Comparison of ENCODE assay signal across 25 cellular contexts in genomic region chr3:47630810-47631209, GRCh38. TPM values are rescaled to one million over a fixed set of nuclear protein-coding genes. Genes with fewer than 3 reads are reported as not detected.
DNase-seq lines count a peak whose midpoint lies in the region; ATAC-seq, FAIRE-seq and TF ChIP-seq lines count a peak whose summit lies in the region.
"Had no signal": no experiment of that assay in that cellular context is flagged by ENCODE, and none has a peak within 500 bp of the region (broad histone marks: within the 10 kb centered on the region; RNA-seq: fewer than 3 reads in every experiment).

No MANE protein-coding gene starts in this region.

- no peaks in the 10 kb centered on the region for H3K9me1 ChIP-seq in K562 (ENCODE audit: control insufficient read depth, insufficient read depth, low read length)

- H3K79me2 ChIP-seq in K562 (ENCODE audit: control insufficient read depth, insufficient read depth, low read length): no peaks in the 10 kb centered on the region

- no peak overlapping the region for H3K27ac ChIP-seq in K562 (ENCODE audit: extremely low read depth, low read depth, low read length)
- H3K27ac ChIP-seq: A549, Peyer's patch had no signal

- no peak for TF ChIP-seq EP300 in K562 (IDR thresholded peaks at IDR 0.05; ENCODE audit: low read length)

- peaks cover 3% of the 10 kb centered on the region for H3K4me1 Mint-ChIP-seq in activated naive CD8-positive, alpha-beta T cell (ENCODE audit: low read depth)
- peaks cover 9% of the 10 kb centered on the region for H3K4me1 Mint-ChIP-seq in activated naive CD8-positive, alpha-beta T cell treated with anti-CD3 and anti-CD28 coated beads for 36 hours
- H3K4me1 Mint-ChIP-seq in WTC11: no peaks in the 10 kb centered on the region

- no peak for TF ChIP-seq RAD21 in K562 (CRISPR knock-in tag; conservative IDR thresholded peaks at IDR 0.05 in 1 of 2, IDR thresholded peaks at IDR 0.05 in 1 of 2)

- no peak overlapping the region for H2AFZ ChIP-seq in K562 (ENCODE audit: low read depth, low read length)

- no peaks in the 10 kb centered on the region for H3K4me1 ChIP-seq in K562 (replicated peaks in 1 of 2; ENCODE audit: control insufficient read depth in 2 of 2, insufficient read depth in 2 of 2, low read length in 2 of 2)
- H3K4me1 ChIP-seq: A549, Caco-2, HAP-1, Peyer's patch had no signal

- H3K27me3 Mint-ChIP-seq in activated naive CD8-positive, alpha-beta T cell: no peaks in the 10 kb centered on the region
- no peaks in the 10 kb centered on the region for H3K27me3 Mint-ChIP-seq in activated naive CD8-positive, alpha-beta T cell treated with anti-CD3 and anti-CD28 coated beads for 36 hours
- no peaks in the 10 kb centered on the region for H3K27me3 Mint-ChIP-seq in WTC11 (ENCODE audit: low read depth)

- H3K27ac Mint-ChIP-seq in activated naive CD8-positive, alpha-beta T cell: peak overlapping the region; percentile 67
- no peak overlapping the region for H3K27ac Mint-ChIP-seq in activated naive CD8-positive, alpha-beta T cell treated with anti-CD3 and anti-CD28 coated beads for 36 hours
- peak overlapping the region; percentile 81; the same call in 1 of the 2 replicates for H3K27ac Mint-ChIP-seq in WTC11
- H3K27ac Mint-ChIP-seq: CD8-positive, alpha-beta T cell had no signal

- ATAC-seq in WTC11 (no peak), K562 (no peak), GM19324 (IDR thresholded peaks at IDR 0.05; ENCODE audit: low FRiP score, unreplicated experiment) (no peak), GM18502 (IDR thresholded peaks at IDR 0.05; ENCODE audit: poor library complexity, unreplicated experiment) (no peak)
- ATAC-seq: A549; CD8-positive, alpha-beta T cell had no signal

- H3K36me3 ChIP-seq in K562 (ENCODE audit: control insufficient read depth, insufficient read depth, low read length): peaks cover 92% of the 10 kb centered on the region

- H3K9me3 Mint-ChIP-seq in activated naive CD8-positive, alpha-beta T cell (ENCODE audit: low read depth): no peaks in the 10 kb centered on the region
- H3K9me3 Mint-ChIP-seq in activated naive CD8-positive, alpha-beta T cell treated with anti-CD3 and anti-CD28 coated beads for 36 hours: no peaks in the 10 kb centered on the region
- no peaks in the 10 kb centered on the region for H3K9me3 Mint-ChIP-seq in WTC11
- H3K9me3 Mint-ChIP-seq: CD8-positive, alpha-beta T cell had no signal

- no peak for TF ChIP-seq POLR2A in K562 (conservative IDR thresholded peaks at IDR 0.05)

- peaks cover 12% of the 10 kb centered on the region for H3K36me3 Mint-ChIP-seq in activated naive CD8-positive, alpha-beta T cell
- H3K36me3 Mint-ChIP-seq in activated naive CD8-positive, alpha-beta T cell treated with anti-CD3 and anti-CD28 coated beads for 36 hours: peaks cover 34% of the 10 kb centered on the region
- peaks cover 78% of the 10 kb centered on the region for H3K36me3 Mint-ChIP-seq in WTC11

- POLR2A ChIA-PET in WTC11 (lab: Charles Lee) (no interaction called here), K562 (lab: Yijun Ruan, JAX) (interaction anchor here (0.6 to 1.4 kb wide), 4 partner anchors 10 to 18 kb away, joined by 3 to 4 read pairs (median 4); no protein-coding TSS in a partner anchor)

- no peak overlapping the region for H3K4me3 Mint-ChIP-seq in activated naive CD8-positive, alpha-beta T cell
- no peak overlapping the region for H3K4me3 Mint-ChIP-seq in activated naive CD8-positive, alpha-beta T cell treated with anti-CD3 and anti-CD28 coated beads for 36 hours
- no peak overlapping the region for H3K4me3 Mint-ChIP-seq in WTC11
- H3K4me3 Mint-ChIP-seq: CD8-positive, alpha-beta T cell had no signal

- in situ Hi-C loops in K562 (cut with MboI): no loop called here

- H4K20me1 ChIP-seq in K562 (replicated peaks; ENCODE audit: control insufficient read depth, insufficient read depth, low read length): no peaks in the 10 kb centered on the region

- no TSS peak for BruUV-seq in K562 (replicated peaks; lab: Mats Ljungman, UMichigan)

- no peak overlapping the region for H3K4me3 ChIP-seq in K562
- H3K4me3 ChIP-seq: A549, HAP-1, MG63, Peyer's patch, SK-N-MC had no signal

- H3K27me3 ChIP-seq in K562 (ENCODE audit: control insufficient read depth in 2 of 2, insufficient read depth in 2 of 2, low read length in 2 of 2): no peaks in the 10 kb centered on the region
- H3K27me3 ChIP-seq: MG63, Peyer's patch had no signal

- CTCF ChIA-PET in WTC11 (lab: Charles Lee): no interaction called here
- CTCF ChIA-PET in K562 (lab: Yijun Ruan, JAX; ENCODE audit: low intra/inter-chr PET ratio): no interaction called here

- no peak for DNase-seq in activated naive CD8-positive, alpha-beta T cell treated with anti-CD3 and anti-CD28 coated beads for 36 hours
- DNase-seq in WTC11 (ENCODE audit: low spot score) (no peak), K562 (ENCODE audit: extremely low read depth in 1 of 4, low spot score in 3 of 4) (no peak), NCI-H2029 treated with DMSO at 0.1 percent for 48 hours (lab: John Stamatoyannopoulos, UW) (no peak)
- DNase-seq: C1 segment of cervical spinal cord; Caco-2; CD8-positive, alpha-beta T cell; GOT3; KG1; MG63; NCI-H1105 treated with DMSO at 0.1 percent for 48 hours; NCI-H146; NCI-H1930; NCI-H2227 treated with DMSO at 0.1 percent for 48 hours; NCI-H526 treated with DMSO at 0.1 percent for 48 hours; Peyer's patch; SHP77 treated with DMSO at 0.1 percent for 48 hours had no signal

- H3K4me2 ChIP-seq in K562 (ENCODE audit: insufficient read depth, low read length): no peak overlapping the region
- H3K4me2 ChIP-seq: A549 had no signal

- no peaks in the 10 kb centered on the region for H3K9me3 ChIP-seq in K562 (replicated peaks; ENCODE audit: control insufficient read depth, insufficient read depth, low read depth, low read length)
- H3K9me3 ChIP-seq: A549, Caco-2, HAP-1, MG63, Peyer's patch had no signal

- H3K9ac ChIP-seq in K562 (ENCODE audit: insufficient read depth in 1 of 2, low read depth in 2 of 2, low read length in 2 of 2): no peak overlapping the region

- TF ChIP-seq CTCF in WTC11 (IDR thresholded peaks at IDR 0.05) (no peak), K562 (IDR thresholded peaks at IDR 0.05 in 2 of 3, conservative IDR thresholded peaks at IDR 0.05 in 1 of 3; ENCODE audit: insufficient read depth in 2 of 3, low read depth in 1 of 3, low read length in 3 of 3) (no peak)

- FAIRE-seq in K562 (lab: Jason Lieb, UNC): no peak
- FAIRE-seq: A549, G401.6, HTR-8/SVneo had no signal

- intact Hi-C loops in K562 (cut with micrococcal nuclease): no loop called here

- WGBS in K562 (ENCODE audit: insufficient coverage, low coverage, missing lambda C conversion rate): 100% methylated on average over 1 of the region's 1 CpG

TF ChIP-seq in WTC11, 78 proteins besides CTCF, POLR2A, EP300 and RAD21:
- TF ChIP-seq ZNF121 (CRISPR knock-in tag; IDR thresholded peaks at IDR 0.05): peak; percentile 81
- no peak for TF ChIP-seq E2F1 (CRISPR knock-in tag; IDR thresholded peaks at IDR 0.05)

TF ChIP-seq in K562, 482 proteins besides CTCF, POLR2A, EP300 and RAD21:
- TF ChIP-seq ZNF507 (tag; conservative IDR thresholded peaks at IDR 0.05) (no peak), PTBP1 (IDR thresholded peaks at IDR 0.05; ENCODE audit: low read depth, low read length) (0 out of 2 replicates have a peak, but pooled peaks have one; percentile 59)
- TF ChIP-seq, protein P1, sequence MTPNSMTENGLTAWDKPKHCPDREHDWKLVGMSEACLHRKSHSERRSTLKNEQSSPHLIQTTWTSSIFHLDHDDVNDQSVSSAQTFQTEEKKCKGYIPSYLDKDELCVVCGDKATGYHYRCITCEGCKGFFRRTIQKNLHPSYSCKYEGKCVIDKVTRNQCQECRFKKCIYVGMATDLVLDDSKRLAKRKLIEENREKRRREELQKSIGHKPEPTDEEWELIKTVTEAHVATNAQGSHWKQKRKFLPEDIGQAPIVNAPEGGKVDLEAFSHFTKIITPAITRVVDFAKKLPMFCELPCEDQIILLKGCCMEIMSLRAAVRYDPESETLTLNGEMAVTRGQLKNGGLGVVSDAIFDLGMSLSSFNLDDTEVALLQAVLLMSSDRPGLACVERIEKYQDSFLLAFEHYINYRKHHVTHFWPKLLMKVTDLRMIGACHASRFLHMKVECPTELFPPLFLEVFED (CRISPR knock-in tag; conservative IDR thresholded peaks at IDR 0.05): 0 out of 2 replicates have a peak, but pooled peaks have one; percentile 45
- TF ChIP-seq, protein P2, sequence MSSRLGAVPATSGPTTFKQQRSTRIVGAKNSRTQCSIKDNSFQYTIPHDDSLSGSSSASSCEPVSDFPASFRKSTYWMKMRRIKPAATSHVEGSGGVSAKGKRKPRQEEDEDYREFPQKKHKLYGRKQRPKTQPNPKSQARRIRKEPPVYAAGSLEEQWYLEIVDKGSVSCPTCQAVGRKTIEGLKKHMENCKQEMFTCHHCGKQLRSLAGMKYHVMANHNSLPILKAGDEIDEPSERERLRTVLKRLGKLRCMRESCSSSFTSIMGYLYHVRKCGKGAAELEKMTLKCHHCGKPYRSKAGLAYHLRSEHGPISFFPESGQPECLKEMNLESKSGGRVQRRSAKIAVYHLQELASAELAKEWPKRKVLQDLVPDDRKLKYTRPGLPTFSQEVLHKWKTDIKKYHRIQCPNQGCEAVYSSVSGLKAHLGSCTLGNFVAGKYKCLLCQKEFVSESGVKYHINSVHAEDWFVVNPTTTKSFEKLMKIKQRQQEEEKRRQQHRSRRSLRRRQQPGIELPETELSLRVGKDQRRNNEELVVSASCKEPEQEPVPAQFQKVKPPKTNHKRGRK (tag; IDR thresholded peaks at IDR 0.05): 0 out of 2 replicates have a peak, but pooled peaks have one; percentile 26

RNA-seq across cellular contexts. Expression of gene CSPG5, which starts 52.1 kb away (rescaled TPM):
- under 1 TPM; 0.54 to 0.56 TPM for total RNA-seq in activated naive CD8-positive, alpha-beta T cell treated with anti-CD3 and anti-CD28 coated beads for 36 hours
- 3.3 to 4.4 TPM (median 3.7 TPM) in 3 replicates for total RNA-seq in WTC11 (2021)
- total RNA-seq in K562 (2011; cell fraction: chromatin; rRNA removed; ENCODE audit: low replicate concordance): 1.4 and 3.6 TPM in 2 replicates
- 3.3 and 4.2 TPM in 2 replicates for total RNA-seq in K562 (2011; cell fraction: nucleolus; rRNA removed)
- total RNA-seq in K562 (2011; cell fraction: nucleoplasm; rRNA removed): 3.7 and 4.4 TPM in 2 replicates
- total RNA-seq in K562 (2014; rRNA removed): 2.5 and 3.4 TPM in 2 replicates
- 1.4 and 1.8 TPM in 2 replicates for total RNA-seq in K562 (2014; rRNA removed; fragmentation: Illumina TruSeq; extraction: Trizol)
- total RNA-seq in K562 (2015; rRNA removed; fragmentation: Illumina TruSeq; extraction: Trizol): 1.3 and 1.4 TPM in 2 replicates
- total RNA-seq in K562 (2021): 2.9 and 3.3 TPM in 2 replicates
- 2.2 and 2.4 TPM in 2 replicates for polyA plus RNA-seq in K562 (2011; rRNA removed)
- polyA plus RNA-seq in K562 (2011; cell fraction: cytosol; rRNA removed): 2.4 and 4.0 TPM in 2 replicates
- polyA plus RNA-seq in K562 (2011; cell fraction: nucleus; rRNA removed): 1.2 and 2.2 TPM in 2 replicates
- polyA plus RNA-seq in K562 (2012): 1.6 and 2.7 TPM in 2 replicates
- 2.6 and 3.3 TPM in 2 replicates for polyA plus RNA-seq in K562 (2014; fragmentation: Illumina TruSeq; extraction: Trizol)
- under 1 TPM; 0.06 to 0.17 TPM for polyA plus RNA-seq in K562 (2014; fragmentation: Nextera tagmentation; extraction: Ambion mirVana)
- polyA plus RNA-seq in K562 (2014; rRNA removed): 2.6 and 4.5 TPM in 2 replicates
- 0.72 and 1.3 TPM in 2 replicates for polyA minus RNA-seq in K562 (2011; rRNA and poly(A)+ RNA removed)
- 2.3 and 2.8 TPM in 2 replicates for polyA minus RNA-seq in K562 (2011; cell fraction: cytosol; rRNA and poly(A)+ RNA removed)
- polyA minus RNA-seq in K562 (2011; cell fraction: nucleus; rRNA and poly(A)+ RNA removed): 0.56 and 0.81 TPM in 2 replicates
